Comparison of ENCODE assay signal across 8 cellular contexts in the genomic region with DNA sequence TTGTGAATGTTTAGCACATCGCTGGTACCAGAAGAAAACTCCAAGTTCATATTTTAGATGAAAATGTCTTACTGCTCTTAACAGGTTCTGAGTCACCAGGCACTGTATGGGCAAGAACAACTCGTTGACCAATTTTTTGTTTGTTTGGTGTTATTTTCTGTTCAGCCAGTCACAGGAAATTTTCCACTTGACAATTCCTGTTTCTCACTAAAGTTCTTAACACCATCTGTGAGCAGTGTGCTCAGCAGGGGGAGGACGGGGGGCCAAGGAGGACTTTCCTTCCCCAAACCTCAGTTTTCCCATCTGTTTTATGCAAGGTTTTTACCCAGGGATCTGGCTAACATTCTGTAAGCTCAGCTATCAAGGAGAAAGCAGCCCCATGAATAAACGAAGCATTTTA. TPM values are rescaled to one million over a fixed set of nuclear protein-coding genes. Genes with fewer than 3 reads are reported as not detected.
A peak's percentile ranks its signal among the peaks of the same experiment; 100 is the strongest.
DNase-seq lines count a peak whose midpoint lies in the region; TF ChIP-seq lines count a peak whose summit lies in the region.

No MANE protein-coding gene starts in this region.

- peaks cover 9% of the 10 kb centered on the region for H3K36me3 Mint-ChIP-seq in endothelial cell (ENCODE audit: low read depth, unreplicated experiment)
- H3K36me3 Mint-ChIP-seq in neural crest cell (ENCODE audit: low read depth), result peaks cover 3% of the 10 kb centered on the region
- H3K36me3 Mint-ChIP-seq in CD14-positive monocyte, result no peaks in the 10 kb centered on the region

- TF ChIP-seq CTCF in AG10803 (conservative IDR thresholded peaks at IDR 0.05; ENCODE audit: low read length), result no peak
- no peak for TF ChIP-seq CTCF in endothelial cell (IDR thresholded peaks at IDR 0.05; ENCODE audit: unreplicated experiment)
- TF ChIP-seq CTCF in neural crest cell (conservative IDR thresholded peaks at IDR 0.05), result no peak
- TF ChIP-seq CTCF in CD14-positive monocyte (IDR thresholded peaks at IDR 0.05), result no peak

- H3K4me3 Mint-ChIP-seq in endothelial cell (ENCODE audit: unreplicated experiment) (peak overlapping the region; percentile 99), neural crest cell (peak overlapping the region; percentile 98), CD14-positive monocyte (no peak overlapping the region)

- H3K4me3 ChIP-seq in AG10803 (ENCODE audit: low read length), result peak overlapping the region; percentile 46

- H3K9me3 Mint-ChIP-seq in endothelial cell (ENCODE audit: unreplicated experiment) (no peaks in the 10 kb centered on the region), neural crest cell (no peaks in the 10 kb centered on the region), CD14-positive monocyte (peaks cover 0 to 11% (median 5%) of the 10 kb centered on the region in 7 donors)

- DNase-seq in AG10803 (ENCODE audit: low read depth) (peak; percentile 70), NCI-H446 treated with DMSO at 0.1 percent for 48 hours (lab: John Stamatoyannopoulos, UW) (peak; percentile 55), endothelial cell (ENCODE audit: low spot score) (no peak), neural crest cell (ENCODE audit: low read depth, low spot score) (no peak), CD14-positive monocyte (ENCODE audit: low spot score) (no peak), SHP77 (lab: John Stamatoyannopoulos, UW) (no peak), RKO (ENCODE audit: low spot score) (no peak), NCI-H2081 treated with DMSO at 0.1 percent for 48 hours (lab: John Stamatoyannopoulos, UW) (no peak)

- H3K27me3 Mint-ChIP-seq in endothelial cell (ENCODE audit: unreplicated experiment), result peaks cover 9% of the 10 kb centered on the region
- H3K27me3 Mint-ChIP-seq in neural crest cell (ENCODE audit: low read depth), result peaks cover 4% of the 10 kb centered on the region
- peaks cover 54 to 69% (median 57%) of the 10 kb centered on the region in 3 donors for H3K27me3 Mint-ChIP-seq in CD14-positive monocyte (ENCODE audit: low read depth in 3 of 3)

- intact Hi-C loops in CD14-positive monocyte (cut with micrococcal nuclease), result loop anchor here (1.0 to 10.0 kb wide), 3 partner anchors 431 to 715 kb away; no protein-coding TSS in a partner anchor

- H3K27ac Mint-ChIP-seq in endothelial cell (ENCODE audit: unreplicated experiment) (peak overlapping the region; percentile 11), neural crest cell (ENCODE audit: unreplicated experiment) (peak overlapping the region; percentile 55), CD14-positive monocyte (no peak overlapping the region)

- H3K4me1 Mint-ChIP-seq in endothelial cell (ENCODE audit: unreplicated experiment) (peaks cover 59% of the 10 kb centered on the region), neural crest cell (peaks cover 78% of the 10 kb centered on the region), CD14-positive monocyte (peaks cover 5% of the 10 kb centered on the region)

RNA-seq across cellular contexts. Expression of a gene that starts 3.0 kb away (rescaled TPM):
- total RNA-seq in endothelial cell (ENCODE audit: unreplicated experiment) (16.6 TPM), neural crest cell (35.3 and 35.6 TPM in 2 replicates)
- polyA plus RNA-seq in CD14-positive monocyte, result not detected

Comparison
In these comparisons a context has a peak if more than half of its experiments do, and no peak if none do; other contexts are left out.
1. DNase-seq: peak in AG10803 (single experiment) and NCI-H446 treated with DMSO at 0.1 percent for 48 hours (single experiment); none in endothelial cell (single experiment), neural crest cell (single experiment), CD14-positive monocyte (single experiment), SHP77 (0 of 2), RKO (single experiment) and NCI-H2081 treated with DMSO at 0.1 percent for 48 hours (single experiment).
2. H3K27ac Mint-ChIP-seq: peak in endothelial cell (single experiment) and neural crest cell (single experiment); none in CD14-positive monocyte (0 of 7).
3. H3K4me3 Mint-ChIP-seq: peak in endothelial cell (single experiment) and neural crest cell (single experiment); none in CD14-positive monocyte (0 of 2).